ENCODE assay signal across 34 cellular contexts in genomic region chr1:154087574-154087973, GRCh38.
"Had no signal": no experiment of that assay in that cellular context is flagged by ENCODE, and none has a peak within 500 bp of the region (broad histone marks: within the 10 kb centered on the region; RNA-seq: fewer than 3 reads in every experiment).

No MANE protein-coding gene starts in this region.

- FAIRE-seq: astrocyte, bronchial epithelial cell had no signal

- DNase-seq: activated effector memory CD4-positive, alpha-beta T cell treated with anti-CD3 and anti-CD28 coated beads, Interleukin-2, amount 50 U/mL, for 16 hours; activated effector memory CD4-positive, alpha-beta T cell treated with Interleukin-2 at 50 U/mL for 16 hours; activated gamma-delta T cell; activated gamma-delta T cell treated with Interleukin-2 at 50 U/mL for 16 hours; activated naive CD4-positive, alpha-beta T cell; activated naive CD4-positive, alpha-beta T cell treated with anti-CD3 and anti-CD28 coated beads for 36 hours; activated naive CD4-positive, alpha-beta T cell treated with anti-CD3 and anti-CD28 coated beads, Interleukin-2, amount 10 ng/mL, durations not matched to agents 7 days and 5 days; activated naive CD4-positive, alpha-beta T cell treated with anti-CD3 and anti-CD28 coated beads, Interleukin-2, amount 50 U/mL, for 16 hours; activated naive CD4-positive, alpha-beta T cell treated with Interleukin-2 at 50 U/mL for 16 hours; activated naive CD8-positive, alpha-beta T cell treated with anti-CD3 and anti-CD28 coated beads for 36 hours; activated naive CD8-positive, alpha-beta T cell treated with anti-CD3 and anti-CD28 coated beads, Interleukin-2, amount 10 ng/mL, durations not matched to agents 7 days and 5 days; activated naive CD8-positive, alpha-beta T cell treated with anti-CD3 and anti-CD28 coated beads, Interleukin-2, amount 50 U/mL, for 24 hours; activated T-cell treated with anti-CD3 and anti-CD28 coated beads, Interleukin-2, amount 50 U/mL, for 1 hour; activated T-cell treated with anti-CD3 and anti-CD28 coated beads, Interleukin-2, amount 50 U/mL, for 24 hours; activated T-cell treated with anti-CD3 and anti-CD28 coated beads, Interleukin-2, amount 50 U/mL, for 4 hours; activated T-cell treated with anti-CD3 and anti-CD28 coated beads, Interleukin-2, amount 50 U/mL, for 48 hours; activated T-cell treated with anti-CD3 and anti-CD28 coated beads, Interleukin-2, amount 50 U/mL, for 72 hours; adrenal gland; amniotic stem cell; amygdala; anterior cingulate cortex; aorta; body of pancreas; brain microvascular endothelial cell; caudate nucleus; central memory CD4-positive, alpha-beta T cell; cerebellar nuclear complex had no signal

- ATAC-seq: activated naive CD4-positive, alpha-beta T cell treated with anti-CD3 and anti-CD28 coated beads, Interleukin-2, amount 50 U/mL, for 72 hours; activated naive CD8-positive, alpha-beta T cell treated with anti-CD3 and anti-CD28 coated beads, Interleukin-2, amount 50 U/mL, for 24 hours; activated T-cell treated with anti-CD3 and anti-CD28 coated beads, Interleukin-2, amount 50 U/mL, for 4 hours; activated T-cell treated with anti-CD3 and anti-CD28 coated beads, Interleukin-2, amount 50 U/mL, for 72 hours; activated T-helper 17 cell treated with anti-CD3 and anti-CD28 coated beads, Interleukin-2, amount 50 U/mL, for 72 hours; body of pancreas had no signal

- H3K9me3 ChIP-seq: adrenal gland, ascending aorta, body of pancreas, breast epithelium had no signal

- H3K4me3 ChIP-seq: adrenal gland, ascending aorta, body of pancreas, breast epithelium, cardiac muscle cell had no signal

- H3K27me3 ChIP-seq: adrenal gland, ascending aorta, body of pancreas, brain microvascular endothelial cell, breast epithelium, cardiac muscle cell had no signal

- H3K27ac ChIP-seq: adrenal gland, ascending aorta, body of pancreas, brain microvascular endothelial cell, breast epithelium, cardiac muscle cell had no signal

- H3K36me3 ChIP-seq: adrenal gland, ascending aorta, brain microvascular endothelial cell, breast epithelium, cardiac muscle cell had no signal

- H3K4me1 ChIP-seq: adrenal gland, ascending aorta, body of pancreas, breast epithelium had no signal
